9 cellular contexts compared by ENCODE assay signal in the genomic region with DNA sequence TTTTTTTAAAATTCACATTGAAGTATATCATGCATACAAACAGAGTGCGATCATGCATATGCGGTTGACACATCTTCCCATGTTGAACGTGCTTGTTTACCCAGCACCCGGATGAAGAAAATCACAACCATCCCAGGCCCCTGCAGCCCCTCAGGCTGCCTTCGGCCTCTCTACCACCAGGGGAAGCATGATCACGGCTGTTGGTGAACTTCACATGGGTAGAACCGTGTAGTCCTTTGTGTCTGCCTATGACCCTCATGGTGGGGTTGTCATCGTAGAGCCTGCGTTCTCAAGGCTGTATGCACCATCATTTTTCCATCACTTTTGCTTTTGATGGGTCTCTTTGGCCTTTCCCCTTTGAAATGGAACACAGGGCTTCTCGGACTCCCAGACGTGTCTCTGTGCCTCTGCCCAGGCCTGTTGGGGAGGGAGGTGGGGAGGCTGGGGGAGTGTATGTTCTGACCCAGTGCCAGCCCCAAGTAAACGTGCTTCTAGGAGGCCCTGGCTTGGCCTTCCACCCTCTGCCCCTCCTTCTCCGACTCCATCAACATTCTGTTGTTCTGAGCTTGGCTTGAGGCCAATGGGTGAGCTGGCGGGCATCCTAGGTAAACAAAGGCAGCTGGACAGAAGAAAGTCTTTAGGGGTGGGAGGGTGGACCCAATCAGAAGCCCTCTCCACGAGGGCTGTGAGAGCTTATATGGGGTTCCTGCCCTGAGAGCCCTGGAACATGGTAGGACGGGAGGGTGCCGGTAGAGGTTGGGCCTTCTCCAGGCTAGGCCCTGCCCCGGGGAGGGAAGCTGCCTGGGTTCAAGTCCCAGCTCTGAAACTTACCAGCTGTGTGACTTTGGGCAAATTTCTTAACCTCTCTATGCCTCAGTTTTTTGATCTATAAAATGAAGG. TPM values are rescaled to one million over a fixed set of nuclear protein-coding genes. Genes with fewer than 3 reads are reported as not detected.
DNase-seq lines count a peak whose midpoint lies in the region; ATAC-seq and TF ChIP-seq lines count a peak whose summit lies in the region.
"Had no signal": no experiment of that assay in that cellular context is flagged by ENCODE, and none has a peak within 500 bp of the region (broad histone marks: within the 10 kb centered on the region; RNA-seq: fewer than 3 reads in every experiment).

No MANE protein-coding gene starts in this region.

- no peak for TF ChIP-seq POLR2A in GM18505 (IDR thresholded peaks at IDR 0.05; ENCODE audit: borderline replicate concordance, extremely low read depth, insufficient read depth, insufficient read length)

- peak overlapping the region in 1 of 2 donors; percentile 66 for H3K27ac ChIP-seq in lung (ENCODE audit: low read depth in 1 of 2, low read length in 1 of 2)

- H3K4me3 ChIP-seq in BE2C (ENCODE audit: low read depth, low read length) (no peak overlapping the region), choroid plexus epithelial cell (ENCODE audit: low read depth, low read length) (no peak overlapping the region), lung (no peak overlapping the region)

- ATAC-seq in lung (ENCODE audit: insufficient read depth, low FRiP score) (no peak), GM18505 (IDR thresholded peaks at IDR 0.05; ENCODE audit: unreplicated experiment) (no peak), GM21381 (IDR thresholded peaks at IDR 0.05; ENCODE audit: unreplicated experiment) (no peak)
- ATAC-seq: activated naive CD4-positive, alpha-beta T cell treated with anti-CD3 and anti-CD28 coated beads, Interleukin-2, amount 50 U/mL, for 72 hours had no signal

- H3K9me3 ChIP-seq in BE2C (no peaks in the 10 kb centered on the region), lung (ENCODE audit: control insufficient read depth in 2 of 2, insufficient read depth in 1 of 2, low read length in 1 of 2) (no peaks in the 10 kb centered on the region)

- WGBS in lung, 2 donors = 50 to 72% methylated on average over 18 of the region's 18 CpGs

- H3K36me3 ChIP-seq in BE2C (no peaks in the 10 kb centered on the region), lung (ENCODE audit: control insufficient read depth in 2 of 2, insufficient read depth in 2 of 2, low read length in 2 of 2) (peaks cover 1 to 11% of the 10 kb centered on the region in 2 donors)

- H3K27me3 ChIP-seq in BE2C (no peaks in the 10 kb centered on the region), lung (ENCODE audit: control insufficient read depth, insufficient read depth) (no peaks in the 10 kb centered on the region)

- DNase-seq in BE2C (no peak), NCI-H2081 (lab: John Stamatoyannopoulos, UW) (peak; percentile 82 to 92), choroid plexus epithelial cell (ENCODE audit: low read depth) (peak; percentile 90), lung (ENCODE audit: low spot score) (peak; percentile 77), KG1 (lab: John Stamatoyannopoulos, UW) (no peak)
- DNase-seq in stimulated activated CD4-positive, alpha-beta T cell treated with anti-CD3 and anti-CD28 coated beads, Interleukin-12 subunit alpha, Interleukin-12 subunit beta, amount 100 ng/mL, for 4 hours = no peak

- TF ChIP-seq CTCF in BE2C (IDR thresholded peaks at IDR 0.05; ENCODE audit: low read depth, low read length) (peak; percentile 31), choroid plexus epithelial cell (conservative IDR thresholded peaks at IDR 0.05; ENCODE audit: low read depth, low read length) (no peak), lung (IDR thresholded peaks at IDR 0.05; ENCODE audit: control extremely low read depth, extremely low read depth) (no peak)

- peaks cover 24% of the 10 kb centered on the region for H3K4me1 ChIP-seq in BE2C
- H3K4me1 ChIP-seq in lung (ENCODE audit: control insufficient read depth in 2 of 2, insufficient read depth in 2 of 2, low read length in 2 of 2) = peaks cover 0 to 10% of the 10 kb centered on the region in 2 donors

RNA-seq across cellular contexts. Expression of a gene that starts 39.7 kb away (rescaled TPM):
- polyA plus RNA-seq in BE2C (2012; ENCODE audit: insufficient read depth, insufficient read length, low read depth) = 1.5 TPM
- total RNA-seq in lung = 100 to 1,000 TPM; 194 to 476 TPM
- 100 to 1,000 TPM in 1 of 2 donors, 10 to 100 TPM in 1; 85.0 to 457 TPM for polyA plus RNA-seq in lung

Comparison
In these comparisons a context has a peak if more than half of its experiments do, and no peak if none do; other contexts are left out.
1. DNase-seq: peak in NCI-H2081 (2 of 2), choroid plexus epithelial cell (single experiment) and lung (single experiment); none in BE2C (single experiment), KG1 (single experiment) and stimulated activated CD4-positive, alpha-beta T cell treated with anti-CD3 and anti-CD28 coated beads, Interleukin-12 subunit alpha, Interleukin-12 subunit beta, amount 100 ng/mL, for 4 hours (single experiment).